ENCODE assay signal across 11 cellular contexts in the genomic region with DNA sequence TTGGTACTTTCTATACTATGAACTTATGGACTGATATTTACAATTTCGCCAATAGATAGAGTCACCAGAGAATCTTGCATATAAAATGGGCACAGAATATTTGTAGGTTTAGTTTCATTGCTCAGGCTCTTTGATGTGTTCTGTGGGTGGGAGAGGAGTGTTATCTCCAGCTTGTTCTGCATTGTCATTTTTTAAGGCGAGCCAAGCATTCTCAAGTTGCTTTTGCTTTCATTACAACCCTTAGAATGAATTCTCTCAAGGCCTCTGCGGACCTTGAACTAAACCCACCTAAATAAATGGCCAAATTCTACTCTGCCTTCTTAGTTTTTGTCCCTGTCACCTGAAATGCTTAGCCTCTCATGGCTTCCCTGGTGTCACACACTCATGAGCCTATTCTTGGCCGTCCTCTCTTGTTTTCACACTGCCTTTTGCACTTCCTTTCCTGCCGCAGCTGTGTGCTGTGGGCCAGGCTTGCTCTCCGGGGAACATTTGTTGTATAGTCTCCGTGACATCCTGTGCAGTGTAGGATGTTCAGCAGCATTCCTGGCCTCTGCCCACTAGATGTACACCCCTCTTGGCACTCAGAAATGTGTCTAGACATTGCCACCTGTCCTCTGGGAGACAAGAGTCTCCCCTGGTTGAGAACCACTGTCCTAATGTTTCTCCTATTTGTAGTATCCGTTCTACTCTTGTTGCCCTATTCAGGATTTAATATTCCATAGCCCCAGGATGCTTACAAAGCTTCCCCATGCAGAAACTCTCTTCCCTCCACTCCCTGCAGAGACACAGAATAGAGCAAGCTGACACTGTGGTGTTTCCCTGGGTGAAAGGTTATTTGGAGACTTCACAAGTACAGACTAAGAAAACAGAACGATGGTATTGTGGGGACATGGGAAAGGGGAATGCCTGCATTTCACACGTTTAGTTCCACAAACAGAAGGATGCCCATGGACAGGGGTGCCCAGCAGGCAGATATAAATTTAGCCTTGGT.
A peak's percentile ranks its signal among the peaks of the same experiment; 100 is the strongest.
DNase-seq lines count a peak whose midpoint lies in the region; ATAC-seq and TF ChIP-seq lines count a peak whose summit lies in the region.
"Had no signal": no experiment of that assay in that cellular context is flagged by ENCODE, and none has a peak within 500 bp of the region (broad histone marks: within the 10 kb centered on the region; RNA-seq: fewer than 3 reads in every experiment).

No MANE protein-coding gene starts in this region.

- no peaks in the 10 kb centered on the region for H3K36me3 ChIP-seq in neuron (ENCODE audit: insufficient read depth, low read length)

- H3K27me3 Mint-ChIP-seq in effector memory CD8-positive, alpha-beta T cell, result no peaks in the 10 kb centered on the region
- H3K27me3 Mint-ChIP-seq: memory B cell had no signal

- no peak overlapping the region for H3K27ac Mint-ChIP-seq in effector memory CD8-positive, alpha-beta T cell
- H3K27ac Mint-ChIP-seq: memory B cell had no signal

- H3K36me3 Mint-ChIP-seq in effector memory CD8-positive, alpha-beta T cell (ENCODE audit: insufficient read depth), result peaks cover 2% of the 10 kb centered on the region
- H3K36me3 Mint-ChIP-seq: memory B cell had no signal

- peak overlapping the region; percentile 27 for H2AFZ ChIP-seq in neuron (ENCODE audit: low read depth, low read length)

- no peaks in the 10 kb centered on the region for H3K27me3 ChIP-seq in neuron (ENCODE audit: insufficient read depth, low read length)

- peaks cover 2 to 8% of the 10 kb centered on the region in 2 donors for H3K4me1 Mint-ChIP-seq in effector memory CD8-positive, alpha-beta T cell (ENCODE audit: low read depth in 2 of 2)
- H3K4me1 Mint-ChIP-seq: memory B cell had no signal

- TF ChIP-seq CTCF in RWPE1 (conservative IDR thresholded peaks at IDR 0.05; ENCODE audit: low read depth), result no peak

- POLR2A ChIA-PET in RWPE1 (lab: Yijun Ruan, JAX; ENCODE audit: low non-redundant PET), result no interaction called here

- no peaks in the 10 kb centered on the region for H3K9me3 Mint-ChIP-seq in effector memory CD8-positive, alpha-beta T cell

- H3K9me3 ChIP-seq in neuron (ENCODE audit: low read length), result no peaks in the 10 kb centered on the region

- no peak overlapping the region for H3K4me3 Mint-ChIP-seq in effector memory CD8-positive, alpha-beta T cell
- H3K4me3 Mint-ChIP-seq: memory B cell had no signal

- DNase-seq in Daoy (ENCODE audit: low read depth), result peak; percentile 7
- DNase-seq in M059J (ENCODE audit: low read depth), result peak; percentile 25
- DNase-seq in effector memory CD8-positive, alpha-beta T cell, result peak in 1 of 3 experiments; percentile 5
- no peak for DNase-seq in activated effector memory CD4-positive, alpha-beta T cell treated with Interleukin-2 at 50 U/mL for 16 hours
- no peak for DNase-seq in DMS79 (lab: John Stamatoyannopoulos, UW)
- DNase-seq in RWPE1 (ENCODE audit: low spot score), result no peak
- no peak for DNase-seq in stimulated activated CD4-positive, alpha-beta T cell treated with anti-CD3 and anti-CD28 coated beads, Interleukin-1b, Interleukin-23, amount 100 ng/mL, for 48 hours
- DNase-seq: activated naive CD4-positive, alpha-beta T cell treated with Interleukin-2 at 50 U/mL for 16 hours; MV-4-11 had no signal

- no peak overlapping the region for H3K27ac ChIP-seq in RWPE1

- peak overlapping the region; percentile 35 for H3K4me3 ChIP-seq in neuron (ENCODE audit: low read length)

- H3K4me1 ChIP-seq in neuron (ENCODE audit: insufficient read depth, low read length), result peaks cover 29% of the 10 kb centered on the region

- CTCF ChIA-PET in RWPE1 (lab: Yijun Ruan, JAX), result no interaction called here

- peak; percentile 69 for ATAC-seq in effector memory CD8-positive, alpha-beta T cell (replicated peaks)

Comparison
In these comparisons a context has a peak if more than half of its experiments do, and no peak if none do; other contexts are left out.
1. DNase-seq: peak in Daoy (single experiment) and M059J (single experiment); none in activated effector memory CD4-positive, alpha-beta T cell treated with Interleukin-2 at 50 U/mL for 16 hours (single experiment), DMS79 (single experiment), RWPE1 (single experiment) and stimulated activated CD4-positive, alpha-beta T cell treated with anti-CD3 and anti-CD28 coated beads, Interleukin-1b, Interleukin-23, amount 100 ng/mL, for 48 hours (single experiment).